Comparison of ENCODE assay signal across 26 cellular contexts in genomic region chr5:172676914-172677475, GRCh38.
"Had no signal": no experiment of that assay in that cellular context is flagged by ENCODE, and none has a peak within 500 bp of the region (broad histone marks: within the 10 kb centered on the region; RNA-seq: fewer than 3 reads in every experiment).

No MANE protein-coding gene starts in this region.

- H3K36me3 Mint-ChIP-seq: naive thymus-derived CD8-positive, alpha-beta T cell; stimulated activated effector memory CD8-positive, alpha-beta T cell treated with anti-CD3 and anti-CD28 coated beads, Interleukin-12 subunit alpha, Interleukin-12 subunit beta, amount 100 ng/mL, for 72 hours had no signal

- H3K9me3 Mint-ChIP-seq: naive thymus-derived CD8-positive, alpha-beta T cell; nephron; neural crest cell; stimulated activated effector memory CD8-positive, alpha-beta T cell treated with anti-CD3 and anti-CD28 coated beads, Interleukin-12 subunit alpha, Interleukin-12 subunit beta, amount 100 ng/mL, for 72 hours; stimulated activated naive CD8-positive, alpha-beta T cell treated with anti-CD3 and anti-CD28 coated beads, Interleukin-15, amount 100 ng/mL, for 72 hours had no signal

- H3K4me1 ChIP-seq: prostate gland had no signal

- ATAC-seq: left cardiac atrium; left lobe of liver; lower lobe of right lung; naive thymus-derived CD8-positive, alpha-beta T cell; right cardiac atrium; sciatic nerve; stimulated activated effector memory CD8-positive, alpha-beta T cell treated with anti-CD3 and anti-CD28 coated beads, Interleukin-12 subunit alpha, Interleukin-12 subunit beta, amount 100 ng/mL, for 72 hours; stimulated activated naive CD8-positive, alpha-beta T cell treated with anti-CD3 and anti-CD28 coated beads, Interleukin-15, amount 100 ng/mL, for 72 hours had no signal

- H3K9me3 ChIP-seq: lower lobe of right lung, neutrophil, ovary, prostate gland, tibial nerve, vagina had no signal

- H3K27me3 ChIP-seq: ovary, tibial nerve, vagina had no signal

- H3K27ac ChIP-seq: lower lobe of right lung, neutrophil, ovary, prostate gland, skin epidermis, vagina had no signal

- DNase-seq: hippocampal formation; kidney glomerular epithelial cell; left cardiac atrium; lower lobe of right lung; mammary epithelial cell; mesenchymal stem cell; naive thymus-derived CD8-positive, alpha-beta T cell; occipital lobe; retina; stimulated activated CD4-positive, alpha-beta T cell treated with anti-CD3 and anti-CD28 coated beads, Interleukin-4, amount 100 ng/mL, for 24 hours; stimulated activated naive CD4-positive, alpha-beta T cell; stimulated activated naive CD8-positive, alpha-beta T cell treated with anti-CD3 and anti-CD28 coated beads, Interleukin-15, amount 100 ng/mL, for 72 hours; substantia nigra had no signal

- H3K4me1 Mint-ChIP-seq: naive thymus-derived CD8-positive, alpha-beta T cell; stimulated activated effector memory CD8-positive, alpha-beta T cell treated with anti-CD3 and anti-CD28 coated beads, Interleukin-12 subunit alpha, Interleukin-12 subunit beta, amount 100 ng/mL, for 72 hours; stimulated activated naive CD8-positive, alpha-beta T cell treated with anti-CD3 and anti-CD28 coated beads, Interleukin-15, amount 100 ng/mL, for 72 hours had no signal

- H3K4me3 ChIP-seq: lower lobe of right lung, ovary, prostate gland, skin epidermis, tibial nerve, vagina had no signal

- H3K27ac Mint-ChIP-seq: naive thymus-derived CD8-positive, alpha-beta T cell; nephron; stimulated activated effector memory CD8-positive, alpha-beta T cell treated with anti-CD3 and anti-CD28 coated beads, Interleukin-12 subunit alpha, Interleukin-12 subunit beta, amount 100 ng/mL, for 72 hours; type B pancreatic cell had no signal

- H3K27me3 Mint-ChIP-seq: stimulated activated naive CD8-positive, alpha-beta T cell treated with anti-CD3 and anti-CD28 coated beads, Interleukin-15, amount 100 ng/mL, for 72 hours had no signal

- H3K36me3 ChIP-seq: neutrophil, ovary, prostate gland had no signal

- H3K4me3 Mint-ChIP-seq: naive thymus-derived CD8-positive, alpha-beta T cell; nephron; neural crest cell; stimulated activated effector memory CD8-positive, alpha-beta T cell treated with anti-CD3 and anti-CD28 coated beads, Interleukin-12 subunit alpha, Interleukin-12 subunit beta, amount 100 ng/mL, for 72 hours; stimulated activated naive CD8-positive, alpha-beta T cell treated with anti-CD3 and anti-CD28 coated beads, Interleukin-15, amount 100 ng/mL, for 72 hours; type B pancreatic cell had no signal
